Comparison of ENCODE assay signal across 18 cellular contexts in genomic region chr6:142246960-142247359, GRCh38. TPM values are rescaled to one million over a fixed set of nuclear protein-coding genes. Genes with fewer than 3 reads are reported as not detected.
DNase-seq lines count a peak whose midpoint lies in the region; ATAC-seq and TF ChIP-seq lines count a peak whose summit lies in the region.
"Had no signal": no experiment of that assay in that cellular context is flagged by ENCODE, and none has a peak within 500 bp of the region (broad histone marks: within the 10 kb centered on the region; RNA-seq: fewer than 3 reads in every experiment).

No MANE protein-coding gene starts in this region.

- H3K27ac ChIP-seq in CD4-positive, alpha-beta T cell (ENCODE audit: low read depth, low read length): no peak overlapping the region
- H3K27ac ChIP-seq: WERI-Rb-1 had no signal

- no peaks in the 10 kb centered on the region for H3K4me1 Mint-ChIP-seq in activated T-cell treated with anti-CD3 and anti-CD28 coated beads, Interleukin-2, amount 50 U/mL, for 4 hours (ENCODE audit: low read depth)
- H3K4me1 Mint-ChIP-seq in CD4-positive, alpha-beta T cell (ENCODE audit: low read depth): no peaks in the 10 kb centered on the region
- H3K4me1 Mint-ChIP-seq: CD14-positive monocyte, natural killer cell had no signal

- no peaks in the 10 kb centered on the region for H3K9me3 Mint-ChIP-seq in activated T-cell treated with anti-CD3 and anti-CD28 coated beads, Interleukin-2, amount 50 U/mL, for 4 hours
- H3K9me3 Mint-ChIP-seq in CD4-positive, alpha-beta T cell: no peaks in the 10 kb centered on the region
- H3K9me3 Mint-ChIP-seq: natural killer cell had no signal

- DNase-seq in GM10248 (ENCODE audit: extremely low spot score) (peak; percentile 5), sciatic nerve (ENCODE audit: low spot score) (no peak), NCI-H226 (no peak)
- DNase-seq in activated T-cell treated with anti-CD3 and anti-CD28 coated beads, Interleukin-2, amount 50 U/mL, for 4 hours: no peak
- DNase-seq in CD4-positive, alpha-beta T cell: no peak
- DNase-seq: 8988T; activated CD8-positive, alpha-beta memory T cell treated with anti-CD3 and anti-CD28 coated beads for 24 hours; activated effector memory CD4-positive, alpha-beta T cell treated with anti-CD3 and anti-CD28 coated beads, Interleukin-2, amount 50 U/mL, for 16 hours; aorta; DMS79; MG63; natural killer cell; NCI-H2029 treated with DMSO at 0.1 percent for 48 hours; WERI-Rb-1 had no signal

- no peak for TF ChIP-seq CTCF in GM10248 (IDR thresholded peaks at IDR 0.05; ENCODE audit: control extremely low read depth, extremely low read depth, low read depth, missing control alignments)
- TF ChIP-seq CTCF in CD4-positive, alpha-beta T cell (IDR thresholded peaks at IDR 0.05): no peak

- no peak overlapping the region for H3K4me3 Mint-ChIP-seq in activated T-cell treated with anti-CD3 and anti-CD28 coated beads, Interleukin-2, amount 50 U/mL, for 4 hours
- H3K4me3 Mint-ChIP-seq in CD4-positive, alpha-beta T cell: no peak overlapping the region
- H3K4me3 Mint-ChIP-seq: CD14-positive monocyte, natural killer cell had no signal

- ATAC-seq in GM19035 (IDR thresholded peaks at IDR 0.05; ENCODE audit: unreplicated experiment) (peak; percentile 55), GM21737 (IDR thresholded peaks at IDR 0.05; ENCODE audit: unreplicated experiment) (peak; percentile 55), HG03103 (IDR thresholded peaks at IDR 0.05; ENCODE audit: low read depth, unreplicated experiment) (peak; percentile 86), sciatic nerve (no peak)
- ATAC-seq in activated T-cell treated with anti-CD3 and anti-CD28 coated beads, Interleukin-2, amount 50 U/mL, for 4 hours: no peak
- no peak for ATAC-seq in CD4-positive, alpha-beta T cell (ENCODE audit: poor library complexity)
- ATAC-seq: natural killer cell had no signal

- POLR2A ChIA-PET in GM10248 (lab: Yijun Ruan, JAX): no interaction called here
- POLR2A ChIA-PET in CD4-positive, alpha-beta T cell (lab: Charles Lee): no interaction called here

- intact Hi-C loops in sciatic nerve (cut with DNase I): no loop called here
- intact Hi-C loops in CD4-positive, alpha-beta T cell (cut with DNase I, micrococcal nuclease): no loop called here

- CTCF ChIA-PET in GM10248 (lab: Yijun Ruan, JAX): no interaction called here
- CTCF ChIA-PET in CD4-positive, alpha-beta T cell (lab: Charles Lee): no interaction called here

- H3K27me3 Mint-ChIP-seq in activated T-cell treated with anti-CD3 and anti-CD28 coated beads, Interleukin-2, amount 50 U/mL, for 4 hours (ENCODE audit: low read depth): peaks cover 4% of the 10 kb centered on the region
- no peaks in the 10 kb centered on the region for H3K27me3 Mint-ChIP-seq in CD4-positive, alpha-beta T cell

- no peaks in the 10 kb centered on the region for H3K9me3 ChIP-seq in CD4-positive, alpha-beta T cell (ENCODE audit: control insufficient read depth, low read length)
- H3K9me3 ChIP-seq: MG63 had no signal

- no peaks in the 10 kb centered on the region for H3K36me3 Mint-ChIP-seq in activated T-cell treated with anti-CD3 and anti-CD28 coated beads, Interleukin-2, amount 50 U/mL, for 4 hours (ENCODE audit: insufficient read depth)
- no peaks in the 10 kb centered on the region for H3K36me3 Mint-ChIP-seq in CD4-positive, alpha-beta T cell (ENCODE audit: low read depth)
- H3K36me3 Mint-ChIP-seq: CD14-positive monocyte, natural killer cell had no signal

- no peak overlapping the region for H3K27ac Mint-ChIP-seq in CD4-positive, alpha-beta T cell
- H3K27ac Mint-ChIP-seq: CD14-positive monocyte, natural killer cell had no signal

- H3K27me3 ChIP-seq in CD4-positive, alpha-beta T cell (ENCODE audit: control insufficient read depth, insufficient read depth, low read length): no peaks in the 10 kb centered on the region
- H3K27me3 ChIP-seq: MG63 had no signal

RNA-seq across cellular contexts. Expression of gene ADGRG6, which starts 54.8 kb away (rescaled TPM):
- total RNA-seq in sciatic nerve: 57.4 TPM
- under 1 TPM; 0.22 to 0.43 (median 0.37) TPM for total RNA-seq in activated T-cell treated with anti-CD3 and anti-CD28 coated beads, Interleukin-2, amount 50 U/mL, for 4 hours
- under 1 TPM; 0.31 to 0.63 TPM for total RNA-seq in CD4-positive, alpha-beta T cell

Comparison
In these comparisons a context has a peak if more than half of its experiments do, and no peak if none do; other contexts are left out.
1. ATAC-seq: peak in GM19035 (single experiment), GM21737 (single experiment) and HG03103 (single experiment); none in sciatic nerve (single experiment), activated T-cell treated with anti-CD3 and anti-CD28 coated beads, Interleukin-2, amount 50 U/mL, for 4 hours (0 of 2) and CD4-positive, alpha-beta T cell (single experiment).
2. RNA of gene ADGRG6, which starts 54.8 kb away (total RNA-seq): 57.4 TPM in sciatic nerve (single experiment); 0.31 to 0.63 TPM in CD4-positive, alpha-beta T cell and 0.22 to 0.43 TPM in activated T-cell treated with anti-CD3 and anti-CD28 coated beads, Interleukin-2, amount 50 U/mL, for 4 hours; every median in the first group is over 10 times any median in the second.